In the genomic region with DNA sequence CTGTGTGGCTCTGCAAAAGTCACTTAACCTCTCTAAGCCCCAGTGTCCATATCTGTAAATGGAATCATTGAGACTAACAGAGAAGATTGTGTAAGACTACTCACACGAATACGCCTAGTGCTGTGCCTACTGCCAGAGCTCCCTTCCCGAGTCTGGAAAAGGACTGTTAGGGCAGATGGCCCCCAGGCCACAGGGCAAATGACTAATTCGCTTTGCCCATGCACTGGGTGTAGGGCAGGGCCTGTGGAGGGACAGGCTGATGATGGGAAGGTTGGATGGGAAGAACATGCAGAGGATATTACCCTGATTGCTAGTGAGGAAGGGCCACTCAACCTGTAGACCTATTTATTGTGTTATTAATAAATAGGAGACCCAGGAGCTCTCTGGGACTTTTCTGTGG, we compare ENCODE assay signal across 19 cellular contexts. TPM values are rescaled to one million over a fixed set of nuclear protein-coding genes. Genes with fewer than 3 reads are reported as not detected.
DNase-seq lines count a peak whose midpoint lies in the region; ATAC-seq and TF ChIP-seq lines count a peak whose summit lies in the region.
"Had no signal": no experiment of that assay in that cellular context is flagged by ENCODE, and none has a peak within 500 bp of the region (broad histone marks: within the 10 kb centered on the region; RNA-seq: fewer than 3 reads in every experiment).

No MANE protein-coding gene starts in this region.

- H3K23ac ChIP-seq in IMR-90 (ENCODE audit: low read depth, low read length), result no peak overlapping the region

- H3K27me3 Mint-ChIP-seq in activated T-helper 17 cell treated with anti-CD3 and anti-CD28 coated beads, Interleukin-2, amount 50 U/mL, for 72 hours, result no peaks in the 10 kb centered on the region
- H3K27me3 Mint-ChIP-seq in glutamatergic neuron (ENCODE audit: unreplicated experiment), result peaks cover 9% of the 10 kb centered on the region
- H3K27me3 Mint-ChIP-seq: activated CD8-positive, alpha-beta T cell treated with anti-CD3 and anti-CD28 coated beads for 36 hours; activated naive CD4-positive, alpha-beta T cell treated with anti-CD3 and anti-CD28 coated beads, Interleukin-2, amount 50 U/mL, for 24 hours; memory B cell; natural killer cell treated with Interleukin-12 subunit alpha and Interleukin-12 subunit beta and Interleukin-15 and Interleukin-18, amount 100 ng/mL, for 72 hours had no signal

- ATAC-seq in IMR-90 (ENCODE audit: low read depth) (no peak), GM18907 (IDR thresholded peaks at IDR 0.05; ENCODE audit: unreplicated experiment) (no peak)
- ATAC-seq in activated T-helper 17 cell treated with anti-CD3 and anti-CD28 coated beads, Interleukin-2, amount 50 U/mL, for 72 hours (replicated peaks), result no peak
- ATAC-seq: activated CD8-positive, alpha-beta T cell treated with anti-CD3 and anti-CD28 coated beads for 36 hours; activated T-cell treated with anti-CD3 and anti-CD28 coated beads, Interleukin-2, amount 50 U/mL, for 4 hours; natural killer cell treated with Interleukin-12 subunit alpha and Interleukin-12 subunit beta and Interleukin-15 and Interleukin-18, amount 100 ng/mL, for 72 hours; upper lobe of right lung had no signal

- H2AFZ ChIP-seq in IMR-90 (replicated peaks; ENCODE audit: low read length, poor library complexity), result no peak overlapping the region
- H2AFZ ChIP-seq: GM23248 had no signal

- no peak overlapping the region for H3K14ac ChIP-seq in IMR-90 (replicated peaks; ENCODE audit: low read depth, low read length)

- TF ChIP-seq CTCF in IMR-90 (conservative IDR thresholded peaks at IDR 0.05; ENCODE audit: low read depth, low read length), result no peak
- TF ChIP-seq CTCF in glutamatergic neuron (IDR thresholded peaks at IDR 0.05; ENCODE audit: partially characterized antibody, unreplicated experiment), result no peak
- no peak for TF ChIP-seq CTCF in sigmoid colon (IDR thresholded peaks at IDR 0.05)

- H3K4me1 Mint-ChIP-seq in activated T-helper 17 cell treated with anti-CD3 and anti-CD28 coated beads, Interleukin-2, amount 50 U/mL, for 72 hours, result peaks cover 11% of the 10 kb centered on the region
- peaks cover 28% of the 10 kb centered on the region for H3K4me1 Mint-ChIP-seq in glutamatergic neuron (ENCODE audit: low read depth, unreplicated experiment)

- no TSS peak for BruUV-seq in IMR-90 (replicated peaks; lab: Mats Ljungman, UMichigan)

- H2AK9ac ChIP-seq in IMR-90 (replicated peaks; ENCODE audit: low read depth, low read length, poor library complexity), result no peak overlapping the region

- H3K79me1 ChIP-seq in IMR-90 (ENCODE audit: low read depth in 1 of 2, low read length in 2 of 2), result no peaks in the 10 kb centered on the region

- intact Hi-C loops in IMR-90 (cut with micrococcal nuclease) (no loop called here), sigmoid colon (cut with DNase I) (loop anchor here (10.0 kb wide), 1 partner anchor 261 kb away; no protein-coding TSS in a partner anchor)

- 100% methylated on average over 1 of the region's 4 CpGs; no CpG with 5 or more reads in 1 of the 2 experiments for WGBS in IMR-90 (ENCODE audit: extremely low coverage in 2 of 2, insufficient read length in 1 of 2), 2 experiments
- 78 to 83% methylated on average over 4 of the region's 4 CpGs for WGBS in sigmoid colon, 2 donors

- peak overlapping the region; percentile 59 for H3K27ac Mint-ChIP-seq in activated T-helper 17 cell treated with anti-CD3 and anti-CD28 coated beads, Interleukin-2, amount 50 U/mL, for 72 hours
- peak overlapping the region; percentile 68 for H3K27ac Mint-ChIP-seq in glutamatergic neuron (ENCODE audit: unreplicated experiment)
- H3K27ac Mint-ChIP-seq: activated CD8-positive, alpha-beta T cell treated with anti-CD3 and anti-CD28 coated beads for 36 hours; activated naive CD4-positive, alpha-beta T cell treated with anti-CD3 and anti-CD28 coated beads, Interleukin-2, amount 50 U/mL, for 24 hours; memory B cell; natural killer cell treated with Interleukin-12 subunit alpha and Interleukin-12 subunit beta and Interleukin-15 and Interleukin-18, amount 100 ng/mL, for 72 hours had no signal

- H3K36me3 ChIP-seq in IMR-90 (ENCODE audit: control insufficient read depth, insufficient read depth, low read length), result no peaks in the 10 kb centered on the region
- no peaks in the 10 kb centered on the region for H3K36me3 ChIP-seq in sigmoid colon
- H3K36me3 ChIP-seq: upper lobe of right lung had no signal

- H3K36me3 Mint-ChIP-seq in activated T-helper 17 cell treated with anti-CD3 and anti-CD28 coated beads, Interleukin-2, amount 50 U/mL, for 72 hours (ENCODE audit: low read depth), result no peaks in the 10 kb centered on the region
- H3K36me3 Mint-ChIP-seq in glutamatergic neuron (ENCODE audit: unreplicated experiment), result no peaks in the 10 kb centered on the region
- H3K36me3 Mint-ChIP-seq: activated naive CD4-positive, alpha-beta T cell treated with anti-CD3 and anti-CD28 coated beads, Interleukin-2, amount 50 U/mL, for 24 hours; memory B cell; natural killer cell treated with Interleukin-12 subunit alpha and Interleukin-12 subunit beta and Interleukin-15 and Interleukin-18, amount 100 ng/mL, for 72 hours had no signal

- POLR2A ChIA-PET in IMR-90 (lab: Charles Lee; ENCODE audit: unreplicated experiment), result no interaction called here

- no peak overlapping the region for H3K4ac ChIP-seq in IMR-90 (ENCODE audit: low read depth, low read length)

- H4K5ac ChIP-seq in IMR-90 (ENCODE audit: low read depth, low read length), result no peak overlapping the region

- peaks cover 4% of the 10 kb centered on the region for H3K4me1 ChIP-seq in IMR-90 (ENCODE audit: control insufficient read depth, insufficient read depth, low read length)
- H3K4me1 ChIP-seq in sigmoid colon, result peaks cover 0 to 43% (median 34%) of the 10 kb centered on the region in 4 donors

- TF ChIP-seq RAD21 in IMR-90 (IDR thresholded peaks at IDR 0.05; ENCODE audit: low read length), result no peak

- H4K20me1 ChIP-seq in IMR-90 (ENCODE audit: insufficient read depth, low read length), result no peaks in the 10 kb centered on the region

- dilution Hi-C loops in IMR-90 (cut with HindIII; ENCODE audit: low sequenced_read_pairs, unreplicated experiment), result no loop called here

- H3K9me3 ChIP-seq in IMR-90 (ENCODE audit: control insufficient read depth, insufficient read depth, low read length) (no peaks in the 10 kb centered on the region), sigmoid colon (no peaks in the 10 kb centered on the region)
- H3K9me3 ChIP-seq: upper lobe of right lung had no signal

- no peak overlapping the region for H3K9ac ChIP-seq in IMR-90 (ENCODE audit: low read depth, low read length)
- H3K9ac ChIP-seq: GM23248 had no signal

- in situ Hi-C loops in IMR-90 (cut with MboI; ENCODE audit: low sequenced_read_pairs), result loop anchor here (10.0 kb wide), 1 partner anchor 271 kb away; no protein-coding TSS in a partner anchor

- no peak overlapping the region for H3K4me3 Mint-ChIP-seq in activated T-helper 17 cell treated with anti-CD3 and anti-CD28 coated beads, Interleukin-2, amount 50 U/mL, for 72 hours
- H3K4me3 Mint-ChIP-seq in glutamatergic neuron (ENCODE audit: unreplicated experiment), result no peak overlapping the region
- H3K4me3 Mint-ChIP-seq: activated CD8-positive, alpha-beta T cell treated with anti-CD3 and anti-CD28 coated beads for 36 hours; activated naive CD4-positive, alpha-beta T cell treated with anti-CD3 and anti-CD28 coated beads, Interleukin-2, amount 50 U/mL, for 24 hours; activated T-cell treated with anti-CD3 and anti-CD28 coated beads, Interleukin-2, amount 50 U/mL, for 4 hours; memory B cell; natural killer cell treated with Interleukin-12 subunit alpha and Interleukin-12 subunit beta and Interleukin-15 and Interleukin-18, amount 100 ng/mL, for 72 hours had no signal

- H3K27me3 ChIP-seq in IMR-90 (ENCODE audit: control insufficient read depth, insufficient read depth, low read length), result peaks cover 12% of the 10 kb centered on the region
- no peaks in the 10 kb centered on the region for H3K27me3 ChIP-seq in sigmoid colon
- H3K27me3 ChIP-seq: upper lobe of right lung had no signal

- no peak overlapping the region for H4K8ac ChIP-seq in IMR-90 (ENCODE audit: low read depth in 2 of 2, low read length in 2 of 2)

- no peak overlapping the region for H2BK5ac ChIP-seq in IMR-90 (ENCODE audit: low read depth, low read length, poor library complexity, severe bottlenecking)

- H3K9me1 ChIP-seq in IMR-90 (ENCODE audit: insufficient read depth, low read length), result no peaks in the 10 kb centered on the region; the same call in 1 of the 2 replicates

- H3K27ac ChIP-seq in IMR-90 (ENCODE audit: insufficient read depth, low read length), result no peak overlapping the region
- peak overlapping the region; percentile 34 to 75 (median 66) for H3K27ac ChIP-seq in sigmoid colon
- H3K27ac ChIP-seq: GM23248, upper lobe of right lung had no signal

- no peak overlapping the region for H3K56ac ChIP-seq in IMR-90 (ENCODE audit: extremely low read depth, insufficient read depth, low read length)

- TF ChIP-seq EP300 in sigmoid colon (IDR thresholded peaks at IDR 0.05), result no peak

- H2BK20ac ChIP-seq in IMR-90 (ENCODE audit: low read depth, low read length), result no peak overlapping the region

- no peak overlapping the region for H2BK120ac ChIP-seq in IMR-90 (ENCODE audit: low read depth, low read length)

- no peak overlapping the region for H3K18ac ChIP-seq in IMR-90 (ENCODE audit: low read depth, low read length)

- H2AK5ac ChIP-seq in IMR-90 (ENCODE audit: low read depth, low read length), result no peak overlapping the region

- TF ChIP-seq POLR2A in IMR-90 (IDR thresholded peaks at IDR 0.05; ENCODE audit: low read depth, low read length) (no peak), sigmoid colon (IDR thresholded peaks at IDR 0.05) (no peak)

- no peaks in the 10 kb centered on the region for H3K9me3 Mint-ChIP-seq in activated T-helper 17 cell treated with anti-CD3 and anti-CD28 coated beads, Interleukin-2, amount 50 U/mL, for 72 hours
- peaks cover 8% of the 10 kb centered on the region for H3K9me3 Mint-ChIP-seq in glutamatergic neuron (ENCODE audit: unreplicated experiment)
- H3K9me3 Mint-ChIP-seq: activated CD8-positive, alpha-beta T cell treated with anti-CD3 and anti-CD28 coated beads for 36 hours; activated naive CD4-positive, alpha-beta T cell treated with anti-CD3 and anti-CD28 coated beads, Interleukin-2, amount 50 U/mL, for 24 hours; activated T-cell treated with anti-CD3 and anti-CD28 coated beads, Interleukin-2, amount 50 U/mL, for 4 hours; memory B cell; natural killer cell treated with Interleukin-12 subunit alpha and Interleukin-12 subunit beta and Interleukin-15 and Interleukin-18, amount 100 ng/mL, for 72 hours had no signal

- no peak overlapping the region for H4K91ac ChIP-seq in IMR-90 (ENCODE audit: insufficient read depth, low read depth, low read length)

- CTCF ChIA-PET in IMR-90 (lab: Yijun Ruan, JAX), result interaction anchor here (0.8 kb wide), 1 partner anchor 45 kb away, joined by 5 read pairs; no protein-coding TSS in a partner anchor

- H3K4me2 ChIP-seq in IMR-90 (ENCODE audit: low read depth, low read length), result no peak overlapping the region

- H3K4me3 ChIP-seq in IMR-90 (ENCODE audit: insufficient read depth, low read depth, low read length), result no peak overlapping the region
- H3K4me3 ChIP-seq in sigmoid colon, result no peak overlapping the region
- H3K4me3 ChIP-seq: GM23248, upper lobe of right lung had no signal

- H2BK15ac ChIP-seq in IMR-90 (ENCODE audit: low read depth, low read length), result no peak overlapping the region

- DNase-seq in IMR-90 (no peak), glutamatergic neuron (no peak), sigmoid colon (no peak), OCI-M1 (lab: John Stamatoyannopoulos, UW) (no peak), HuH-7 (ENCODE audit: low spot score) (no peak), NCI-H82 (lab: John Stamatoyannopoulos, UW) (no peak)
- DNase-seq: activated CD8-positive, alpha-beta T cell treated with anti-CD3 and anti-CD28 coated beads for 36 hours; activated T-cell treated with anti-CD3 and anti-CD28 coated beads, Interleukin-2, amount 50 U/mL, for 4 hours; GM23248; NCI-H146; NCI-H2227 treated with DMSO at 0.1 percent for 48 hours; stimulated activated CD4-positive, alpha-beta T cell treated with anti-CD3 and anti-CD28 coated beads, Interleukin-15, amount 100 ng/mL, for 24 hours; stimulated activated naive CD4-positive, alpha-beta T cell; upper lobe of right lung had no signal

RNA-seq across cellular contexts. Expression of a gene that starts 4.2 kb away (rescaled TPM):
- total RNA-seq in IMR-90 (2012; rRNA removed) (under 0.01 TPM in 1 of 2 replicates, not detected in the other), glutamatergic neuron (ENCODE audit: unreplicated experiment) (0.76 TPM), sigmoid colon (1 to 10 TPM in 1 of 4 donors, under 1 TPM in 1, not detected in 2; 0.36 to 2.2 TPM)
- polyA plus RNA-seq in IMR-90 (2012; rRNA removed) (not detected in 2 replicates), sigmoid colon (under 1 TPM in 1 of 3 donors, not detected in 2; 0.07 TPM)
- not detected in 2 replicates for polyA plus RNA-seq in IMR-90 (2012; cell fraction: cytosol; rRNA removed)
- polyA plus RNA-seq in IMR-90 (2012; cell fraction: nucleus; rRNA removed; ENCODE audit: low replicate concordance), result 0.09 TPM in 1 of 2 replicates, not detected in the other
- under 1 TPM in 1 of 2 donors, not detected in 1; 0.45 TPM for total RNA-seq in activated T-helper 17 cell treated with anti-CD3 and anti-CD28 coated beads, Interleukin-2, amount 50 U/mL, for 72 hours
- total RNA-seq: activated T-cell treated with anti-CD3 and anti-CD28 coated beads, Interleukin-2, amount 50 U/mL, for 4 hours; GM23248; natural killer cell treated with Interleukin-12 subunit alpha and Interleukin-12 subunit beta and Interleukin-15 and Interleukin-18, amount 100 ng/mL, for 72 hours; upper lobe of right lung had no signal
- polyA plus RNA-seq: GM23248 had no signal

RNA-seq across cellular contexts. Expression of a gene that starts 12.9 kb away (rescaled TPM):
- 14.9 and 25.0 TPM in 2 replicates for total RNA-seq in IMR-90 (2012; rRNA removed)
- 4.8 and 5.9 TPM in 2 replicates for polyA plus RNA-seq in IMR-90 (2012; rRNA removed)
- polyA plus RNA-seq in IMR-90 (2012; cell fraction: cytosol; rRNA removed), result 0.90 and 0.98 TPM in 2 replicates
- polyA plus RNA-seq in IMR-90 (2012; cell fraction: nucleus; rRNA removed; ENCODE audit: low replicate concordance), result 0.58 and 3.0 TPM in 2 replicates
- 10 to 100 TPM in 1 of 2 donors, 1 to 10 TPM in 1; 10.0 to 11.6 TPM for total RNA-seq in activated T-helper 17 cell treated with anti-CD3 and anti-CD28 coated beads, Interleukin-2, amount 50 U/mL, for 72 hours
- total RNA-seq in glutamatergic neuron (ENCODE audit: unreplicated experiment), result 13.8 TPM
- 1 to 10 TPM; 5.7 to 6.4 (median 6.1) TPM for total RNA-seq in sigmoid colon
- 1 to 10 TPM; 4.2 to 5.5 (median 5.2) TPM for polyA plus RNA-seq in sigmoid colon

RNA-seq across cellular contexts. Expression of a gene that starts 26.0 kb away (rescaled TPM):
- 1.4 and 1.6 TPM in 2 replicates for total RNA-seq in IMR-90 (2012; rRNA removed)
- 1.5 TPM in 2 replicates for polyA plus RNA-seq in IMR-90 (2012; rRNA removed)
- polyA plus RNA-seq in IMR-90 (2012; cell fraction: cytosol; rRNA removed), result 0.81 and 1.1 TPM in 2 replicates
- polyA plus RNA-seq in IMR-90 (2012; cell fraction: nucleus; rRNA removed; ENCODE audit: low replicate concordance), result 0.55 and 0.70 TPM in 2 replicates
- total RNA-seq in activated T-helper 17 cell treated with anti-CD3 and anti-CD28 coated beads, Interleukin-2, amount 50 U/mL, for 72 hours, result 1 to 10 TPM; 1.1 to 1.2 TPM
- total RNA-seq in glutamatergic neuron (ENCODE audit: unreplicated experiment), result 8.0 TPM
- total RNA-seq in sigmoid colon, result 10 to 100 TPM in 1 of 4 donors, 1 to 10 TPM in 3; 6.4 to 12.1 (median 8.8) TPM
- polyA plus RNA-seq in sigmoid colon, result 1 to 10 TPM in 1 of 3 donors, under 1 TPM in 2; 0.60 to 2.8 (median 0.69) TPM

RNA-seq across cellular contexts. Expression of a gene that starts 41.6 kb away (rescaled TPM):
- total RNA-seq in IMR-90 (2012; rRNA removed) (3.6 and 5.7 TPM in 2 replicates), glutamatergic neuron (ENCODE audit: unreplicated experiment) (23.9 TPM), sigmoid colon (1 to 10 TPM; 4.2 to 7.6 (median 5.4) TPM)
- polyA plus RNA-seq in IMR-90 (2012; rRNA removed) (5.6 and 8.1 TPM in 2 replicates), sigmoid colon (10 to 100 TPM in 1 of 3 donors, 1 to 10 TPM in 2; 1.8 to 12.5 (median 3.9) TPM)
- 2.6 and 4.6 TPM in 2 replicates for polyA plus RNA-seq in IMR-90 (2012; cell fraction: cytosol; rRNA removed)
- 9.2 and 15.0 TPM in 2 replicates for polyA plus RNA-seq in IMR-90 (2012; cell fraction: nucleus; rRNA removed; ENCODE audit: low replicate concordance)
- total RNA-seq in activated T-helper 17 cell treated with anti-CD3 and anti-CD28 coated beads, Interleukin-2, amount 50 U/mL, for 72 hours, result 10 to 100 TPM in 1 of 2 donors, 1 to 10 TPM in 1; 7.6 to 19.2 TPM

RNA-seq across cellular contexts. Expression of a gene that starts 51.8 kb away (rescaled TPM):
- total RNA-seq in IMR-90 (2012; rRNA removed) (1.3 and 1.7 TPM in 2 replicates), glutamatergic neuron (ENCODE audit: unreplicated experiment) (54.9 TPM), sigmoid colon (10 to 100 TPM in 1 of 4 donors, 1 to 10 TPM in 3; 2.0 to 12.2 (median 3.1) TPM)
- polyA plus RNA-seq in IMR-90 (2012; rRNA removed) (4.8 and 6.4 TPM in 2 replicates), sigmoid colon (1 to 10 TPM; 1.8 to 5.7 (median 2.1) TPM)
- 2.5 and 3.5 TPM in 2 replicates for polyA plus RNA-seq in IMR-90 (2012; cell fraction: cytosol; rRNA removed)
- 11.5 and 22.5 TPM in 2 replicates for polyA plus RNA-seq in IMR-90 (2012; cell fraction: nucleus; rRNA removed; ENCODE audit: low replicate concordance)
- total RNA-seq in activated T-helper 17 cell treated with anti-CD3 and anti-CD28 coated beads, Interleukin-2, amount 50 U/mL, for 72 hours, result 10 to 100 TPM; 14.5 to 15.3 TPM
